In the genomic region with DNA sequence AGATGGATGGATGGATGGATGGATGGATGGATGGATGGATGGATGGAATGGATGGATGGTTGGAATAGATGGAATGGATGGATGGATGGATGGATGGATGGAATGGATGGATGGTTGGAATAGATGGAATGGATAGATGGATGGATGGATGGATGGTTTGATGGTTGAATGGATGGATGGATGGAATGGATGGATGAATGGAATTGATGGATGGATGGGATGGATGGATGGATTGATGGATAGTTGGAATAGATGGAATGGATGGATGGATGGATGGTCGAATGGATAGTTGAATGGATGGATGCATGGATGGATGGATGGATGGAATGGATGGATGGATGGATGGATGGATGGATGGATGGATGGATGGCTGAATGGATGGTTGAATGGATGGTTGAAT, we compare ENCODE assay signal across 19 cellular contexts. TPM values are rescaled to one million over a fixed set of nuclear protein-coding genes. Genes with fewer than 3 reads are reported as not detected.
"Had no signal": no experiment of that assay in that cellular context is flagged by ENCODE, and none has a peak within 500 bp of the region (broad histone marks: within the 10 kb centered on the region; RNA-seq: fewer than 3 reads in every experiment).

No MANE protein-coding gene starts in this region.

RNA-seq across cellular contexts. Expression of gene SLC22A12, which starts 4.9 kb away (rescaled TPM):
- total RNA-seq: natural killer cell treated with Interleukin-12 subunit alpha and Interleukin-12 subunit beta and Interleukin-15 and Interleukin-18, amount 100 ng/mL, for 72 hours; neural crest cell; osteocyte; pancreas; posterior vena cava; prostate gland; pulmonary artery endothelial cell; right atrium auricular region; sciatic nerve; smooth muscle cell; spleen; suprapubic skin; testis; transverse colon; upper lobe of right lung; urinary bladder; vagina had no signal
- polyA plus RNA-seq: pancreas, smooth muscle cell, spleen, thymus, urinary bladder had no signal

RNA-seq across cellular contexts. Expression of gene SLC22A11, which starts 40.2 kb away (rescaled TPM):
- total RNA-seq: natural killer cell treated with Interleukin-12 subunit alpha and Interleukin-12 subunit beta and Interleukin-15 and Interleukin-18, amount 100 ng/mL, for 72 hours; omental fat pad; osteocyte; prostate gland; pulmonary artery endothelial cell; right atrium auricular region; sciatic nerve; smooth muscle cell; suprapubic skin; transverse colon; upper lobe of right lung; urinary bladder had no signal
- polyA plus RNA-seq: smooth muscle cell had no signal
